1 cellular context compared by ENCODE assay signal in genomic region chr22:39498802-39499201, GRCh38.
TF ChIP-seq lines count a peak whose summit lies in the region.

No MANE protein-coding gene starts in this region.

TF ChIP-seq in HepG2, 621 proteins besides CTCF, POLR2A, EP300 and RAD21 (continues in another document):
- TF ChIP-seq CBFB (CRISPR knock-in tag; IDR thresholded peaks at IDR 0.05) (no peak), ZFP90 (CRISPR knock-in tag; IDR thresholded peaks at IDR 0.05; ENCODE audit: borderline replicate concordance) (no peak), GATA4 (IDR thresholded peaks at IDR 0.05; ENCODE audit: borderline replicate concordance, low read depth) (no peak), RARA (CRISPR knock-in tag; IDR thresholded peaks at IDR 0.05) (no peak), TCF7 (IDR thresholded peaks at IDR 0.05; ENCODE audit: low read depth) (0 out of 2 replicates have a peak, but pooled peaks have one; percentile 20), PRDM10 (CRISPR knock-in tag; IDR thresholded peaks at IDR 0.05; ENCODE audit: low read depth) (no peak), PAXIP1 (CRISPR knock-in tag; conservative IDR thresholded peaks at IDR 0.05) (peak; percentile 22; the same call in 1 of the 2 replicates), ZFP1 (CRISPR knock-in tag; IDR thresholded peaks at IDR 0.05) (no peak), MXD4 (CRISPR knock-in tag; IDR thresholded peaks at IDR 0.05) (no peak), ZNF512 (CRISPR knock-in tag; IDR thresholded peaks at IDR 0.05) (no peak), ZNF878 (CRISPR knock-in tag; IDR thresholded peaks at IDR 0.05) (no peak), JUND (CRISPR knock-in tag; IDR thresholded peaks at IDR 0.05) (no peak), ZNF496 (CRISPR knock-in tag; IDR thresholded peaks at IDR 0.05; ENCODE audit: insufficient replicate concordance) (no peak), RCOR2 (CRISPR knock-in tag; IDR thresholded peaks at IDR 0.05) (no peak), CCDC6 (CRISPR knock-in tag; IDR thresholded peaks at IDR 0.05) (no peak), ZNF121 (CRISPR knock-in tag; IDR thresholded peaks at IDR 0.05) (peak; percentile 66), ZSCAN25 (CRISPR knock-in tag; IDR thresholded peaks at IDR 0.05) (peak; percentile 71), MATR3 (CRISPR knock-in tag; IDR thresholded peaks at IDR 0.05) (no peak), U2AF2 (IDR thresholded peaks at IDR 0.05; ENCODE audit: low read depth, low read length) (no peak), ZNF317 (CRISPR knock-in tag; IDR thresholded peaks at IDR 0.05) (no peak), ZNF710 (CRISPR knock-in tag; IDR thresholded peaks at IDR 0.05; ENCODE audit: borderline replicate concordance) (peak; percentile 48; the same call in 1 of the 2 replicates), ARID5B (CRISPR knock-in tag; IDR thresholded peaks at IDR 0.05) (peak; percentile 8; the same call in 1 of the 2 replicates), ZNF552 (CRISPR knock-in tag; IDR thresholded peaks at IDR 0.05; ENCODE audit: borderline replicate concordance) (no peak), SAP130 (CRISPR knock-in tag; IDR thresholded peaks at IDR 0.05; ENCODE audit: low read depth) (peak; percentile 46; the same call in 1 of the 2 replicates), PATZ1 (CRISPR knock-in tag; IDR thresholded peaks at IDR 0.05) (peak; percentile 77), RFXANK (CRISPR knock-in tag; IDR thresholded peaks at IDR 0.05) (no peak), SOX5 (CRISPR knock-in tag; IDR thresholded peaks at IDR 0.05; ENCODE audit: borderline replicate concordance) (peak; percentile 51; the same call in 1 of the 2 replicates), SOX13 (IDR thresholded peaks at IDR 0.05) (no peak), SOX13 (CRISPR knock-in tag; conservative IDR thresholded peaks at IDR 0.05 in 1 of 2, IDR thresholded peaks at IDR 0.05 in 1 of 2) (peak in 1 of 2 experiments; percentile 70; a peak in 2 of 4 replicates), TFDP1 (CRISPR knock-in tag; IDR thresholded peaks at IDR 0.05; ENCODE audit: borderline replicate concordance) (no peak), ZNF768 (CRISPR knock-in tag; IDR thresholded peaks at IDR 0.05) (no peak), FOXA1 (IDR thresholded peaks at IDR 0.05) (no peak), FOXA1 (CRISPR knock-in tag; IDR thresholded peaks at IDR 0.05) (0 out of 2 replicates have a peak, but pooled peaks have one; percentile 43), NFKB2 (CRISPR knock-in tag; IDR thresholded peaks at IDR 0.05; ENCODE audit: borderline replicate concordance) (no peak), ZNF639 (CRISPR knock-in tag; conservative IDR thresholded peaks at IDR 0.05) (no peak), NFRKB (IDR thresholded peaks at IDR 0.05) (no peak), FOXA3 (CRISPR knock-in tag; IDR thresholded peaks at IDR 0.05) (0 out of 2 replicates have a peak, but pooled peaks have one; percentile 24), SOX6 (IDR thresholded peaks at IDR 0.05) (no peak), SOX6 (CRISPR knock-in tag; IDR thresholded peaks at IDR 0.05) (peak; percentile 39; the same call in 1 of the 2 replicates), MAZ (IDR thresholded peaks at IDR 0.05; ENCODE audit: borderline replicate concordance, low read depth, low read length) (no peak), MAZ (CRISPR knock-in tag; IDR thresholded peaks at IDR 0.05; ENCODE audit: low read depth) (peak; percentile 60; the same call in 1 of the 2 replicates), CREB1 (IDR thresholded peaks at IDR 0.05) (peak; percentile 18; the same call in 1 of the 2 replicates), CREB1 (CRISPR knock-in tag; IDR thresholded peaks at IDR 0.05) (no peak), ZNF749 (CRISPR knock-in tag; IDR thresholded peaks at IDR 0.05; ENCODE audit: borderline replicate concordance) (no peak), ZNF557 (CRISPR knock-in tag; IDR thresholded peaks at IDR 0.05) (no peak), SRSF9 (IDR thresholded peaks at IDR 0.05; ENCODE audit: borderline replicate concordance, insufficient read depth, low read depth, low read length, poor library complexity, severe bottlenecking) (no peak)
